Comparison of ENCODE assay signal across 10 cellular contexts in genomic region chr6:85660181-85660611, GRCh38. TPM values are rescaled to one million over a fixed set of nuclear protein-coding genes. Genes with fewer than 3 reads are reported as not detected.
DNase-seq lines count a peak whose midpoint lies in the region; TF ChIP-seq lines count a peak whose summit lies in the region.
"Had no signal": no experiment of that assay in that cellular context is flagged by ENCODE, and none has a peak within 500 bp of the region (broad histone marks: within the 10 kb centered on the region; RNA-seq: fewer than 3 reads in every experiment).

No MANE protein-coding gene starts in this region.

- H3K36me3 ChIP-seq in kidney epithelial cell (ENCODE audit: control insufficient read depth, insufficient read depth, low read length) (no peaks in the 10 kb centered on the region), esophagus muscularis mucosa (peaks cover 0 to 32% (median 11%) of the 10 kb centered on the region in 4 donors), MM.1S (replicated peaks; ENCODE audit: insufficient read depth, low read length) (no peaks in the 10 kb centered on the region)

- no peaks in the 10 kb centered on the region for H3K27me3 Mint-ChIP-seq in type B pancreatic cell

- H3K27ac Mint-ChIP-seq in type B pancreatic cell, result no peak overlapping the region
- H3K27ac Mint-ChIP-seq: activated CD4-positive, alpha-beta memory T cell treated with anti-CD3 and anti-CD28 coated beads, Interleukin-2, amount 10 ng/mL, durations not matched to agents 7 days and 5 days had no signal

- H3K9me3 ChIP-seq in esophagus muscularis mucosa (peaks cover 0 to 4% (median 0%) of the 10 kb centered on the region in 4 donors), MM.1S (replicated peaks; ENCODE audit: insufficient read depth, low read length) (no peaks in the 10 kb centered on the region)

- peak overlapping the region; percentile 32; the same call in 1 of the 2 replicates for H3K4me3 ChIP-seq in AG04449 (ENCODE audit: low read depth, low read length)
- H3K4me3 ChIP-seq in kidney epithelial cell (ENCODE audit: low read depth, low read length), result no peak overlapping the region
- H3K4me3 ChIP-seq in esophagus muscularis mucosa, result no peak overlapping the region
- H3K4me3 ChIP-seq in MM.1S (ENCODE audit: low read length), result no peak overlapping the region

- no peak overlapping the region for H3K9ac ChIP-seq in MM.1S (ENCODE audit: low read length)

- no peaks in the 10 kb centered on the region for H4K20me1 ChIP-seq in MM.1S (ENCODE audit: insufficient read depth, low read length)

- no peaks in the 10 kb centered on the region for H3K9me2 ChIP-seq in MM.1S (replicated peaks; ENCODE audit: insufficient read depth, low read length)

- TF ChIP-seq EP300 in esophagus muscularis mucosa (IDR thresholded peaks at IDR 0.05), result no peak

- no peaks in the 10 kb centered on the region for H3F3A ChIP-seq in MM.1S (ENCODE audit: insufficient read depth, low read length)

- TF ChIP-seq POLR2A in esophagus muscularis mucosa (IDR thresholded peaks at IDR 0.05; ENCODE audit: low read depth), result no peak

- H3K27ac ChIP-seq in esophagus muscularis mucosa (replicated peaks in 1 of 4), result no peak overlapping the region
- H3K27ac ChIP-seq in MM.1S (ENCODE audit: low read length), result no peak overlapping the region

- no peak overlapping the region for H3K4me3 Mint-ChIP-seq in type B pancreatic cell
- H3K4me3 Mint-ChIP-seq: activated CD4-positive, alpha-beta memory T cell treated with anti-CD3 and anti-CD28 coated beads, Interleukin-2, amount 10 ng/mL, durations not matched to agents 7 days and 5 days had no signal

- H3K79me2 ChIP-seq in MM.1S (ENCODE audit: low read length), result no peaks in the 10 kb centered on the region

- peaks cover 9% of the 10 kb centered on the region for H3K36me3 Mint-ChIP-seq in type B pancreatic cell

- CTCF ChIA-PET in AG04449 (lab: Yijun Ruan, JAX), result interaction anchor here (0.6 to 1.4 kb wide), 2 partner anchors 9 to 10 kb away, joined by 3 read pairs; no protein-coding TSS in a partner anchor

- H2AFZ ChIP-seq in MM.1S (ENCODE audit: low read length), result no peak overlapping the region

- intact Hi-C loops in esophagus muscularis mucosa (cut with DNase I), result no loop called here

- no peaks in the 10 kb centered on the region for H3K4me1 ChIP-seq in esophagus muscularis mucosa
- H3K4me1 ChIP-seq in MM.1S (ENCODE audit: low read length), result no peaks in the 10 kb centered on the region

- no peak overlapping the region for H3K4me2 ChIP-seq in MM.1S (ENCODE audit: low read depth, low read length)

- 66% methylated on average over 5 of the region's 6 CpGs for WGBS in esophagus muscularis mucosa

- H3K4me1 Mint-ChIP-seq in type B pancreatic cell (ENCODE audit: unreplicated experiment), result no peaks in the 10 kb centered on the region
- H3K4me1 Mint-ChIP-seq: activated CD4-positive, alpha-beta memory T cell treated with anti-CD3 and anti-CD28 coated beads, Interleukin-2, amount 10 ng/mL, durations not matched to agents 7 days and 5 days had no signal

- peak; percentile 87 for DNase-seq in AG04449 (ENCODE audit: low read depth, low spot score)
- peak; percentile 91 for DNase-seq in HS-5 (ENCODE audit: low read depth)
- DNase-seq in amniotic stem cell (lab: John Stamatoyannopoulos, UW), result peak; percentile 89
- peak; percentile 57 for DNase-seq in kidney epithelial cell (ENCODE audit: low read depth)
- DNase-seq in esophagus muscularis mucosa (ENCODE audit: extremely low spot score), result no peak
- DNase-seq in MM.1S, result no peak
- no peak for DNase-seq in medulla oblongata (ENCODE audit: extremely low spot score)
- no peak for DNase-seq in type B pancreatic cell (ENCODE audit: extremely low spot score, unreplicated experiment)
- DNase-seq: activated CD4-positive, alpha-beta memory T cell treated with anti-CD3 and anti-CD28 coated beads, Interleukin-2, amount 10 ng/mL, durations not matched to agents 7 days and 5 days; NCI-H748 treated with DMSO at 0.1 percent for 48 hours had no signal

- POLR2A ChIA-PET in AG04449 (lab: Yijun Ruan, JAX), result interaction anchor here (0.6 to 2.0 kb wide), 5 partner anchors 10 to 20 kb away, joined by 3 to 35 read pairs (median 11); partner anchors contain the start of gene SYNCRIP

- no peaks in the 10 kb centered on the region for H3K9me3 Mint-ChIP-seq in type B pancreatic cell

- no peaks in the 10 kb centered on the region for H3K27me3 ChIP-seq in kidney epithelial cell (ENCODE audit: control insufficient read depth, insufficient read depth, low read length)
- no peaks in the 10 kb centered on the region for H3K27me3 ChIP-seq in esophagus muscularis mucosa
- no peaks in the 10 kb centered on the region for H3K27me3 ChIP-seq in MM.1S (replicated peaks; ENCODE audit: insufficient read depth, low read length)

- TF ChIP-seq CTCF in AG04449 (IDR thresholded peaks at IDR 0.05; ENCODE audit: insufficient read depth, low read length, missing control alignments) (peak; percentile 14), kidney epithelial cell (IDR thresholded peaks at IDR 0.05; ENCODE audit: insufficient read depth, low read length, poor library complexity, severe bottlenecking) (no peak), esophagus muscularis mucosa (IDR thresholded peaks at IDR 0.05) (no peak), MM.1S (IDR thresholded peaks at IDR 0.05; ENCODE audit: low read length) (no peak), type B pancreatic cell (conservative IDR thresholded peaks at IDR 0.05) (no peak)

RNA-seq across cellular contexts. Expression of gene SYNCRIP, which starts 17.5 kb away (rescaled TPM):
- total RNA-seq in kidney epithelial cell, result 76.1 and 88.8 TPM in 2 replicates
- total RNA-seq in esophagus muscularis mucosa, result 10 to 100 TPM; 74.4 to 88.1 (median 80.7) TPM
- 116 and 117 TPM in 2 replicates for total RNA-seq in type B pancreatic cell (ENCODE audit: low replicate concordance)

Comparison
In these comparisons a context has a peak if more than half of its experiments do, and no peak if none do; other contexts are left out.
1. DNase-seq: peak in AG04449 (single experiment), HS-5 (single experiment), amniotic stem cell (single experiment) and kidney epithelial cell (single experiment); none in esophagus muscularis mucosa (single experiment), MM.1S (single experiment), medulla oblongata (single experiment) and type B pancreatic cell (single experiment).